ENCODE assay signal across 13 cellular contexts in the genomic region with DNA sequence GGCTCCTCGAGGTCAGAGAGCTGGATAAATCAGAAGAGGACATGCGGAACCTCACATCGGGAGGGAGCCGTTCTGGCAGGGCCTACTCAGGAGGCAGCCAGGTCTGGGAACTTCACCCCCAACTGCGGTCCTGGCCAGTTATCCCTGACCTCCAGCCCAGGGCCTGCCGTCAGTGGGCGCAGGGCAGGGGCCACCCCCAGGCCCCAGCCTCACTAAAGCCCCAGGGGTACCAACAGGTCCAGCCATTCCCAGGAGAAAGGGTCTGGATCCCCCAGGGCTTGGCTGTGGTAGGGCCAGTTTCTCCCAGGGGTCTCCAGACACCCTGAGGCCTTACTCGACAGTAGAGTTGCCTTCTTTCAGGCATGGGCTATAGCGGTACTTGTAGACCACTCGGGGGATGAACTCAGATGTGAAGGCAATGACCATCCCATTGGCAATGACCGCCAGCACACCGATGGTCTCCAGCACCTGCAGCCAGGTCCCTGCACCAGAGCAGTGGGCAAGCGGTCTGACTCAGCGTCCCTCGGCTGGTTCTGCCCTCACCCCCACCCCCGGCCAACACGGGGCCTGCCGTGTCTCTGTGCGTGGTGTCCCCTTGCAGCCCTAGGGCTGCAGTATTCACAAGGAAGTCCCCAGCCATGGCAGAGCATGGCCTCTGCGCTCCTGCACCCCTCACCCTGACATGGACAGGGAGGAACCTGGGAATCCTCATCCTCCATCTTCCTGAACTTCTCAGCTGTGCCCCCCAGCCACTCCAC. TPM values are rescaled to one million over a fixed set of nuclear protein-coding genes. Genes with fewer than 3 reads are reported as not detected.
"Had no signal": no experiment of that assay in that cellular context is flagged by ENCODE, and none has a peak within 500 bp of the region (broad histone marks: within the 10 kb centered on the region; RNA-seq: fewer than 3 reads in every experiment).

No MANE protein-coding gene starts in this region.

- H3K4me3 Mint-ChIP-seq: activated naive CD4-positive, alpha-beta T cell treated with anti-CD3 and anti-CD28 coated beads for 36 hours; neural progenitor cell; stimulated activated naive B cell treated with anti-CD40 and anti-IgM and Interleukin-4, amounts not matched to agents 10 μg/mL and 1 μg/mL and 100 μg/mL, for 72 hours had no signal

- FAIRE-seq: keratinocyte had no signal

- H3K36me3 ChIP-seq: neural progenitor cell, spleen, thoracic aorta had no signal

- H3K27ac ChIP-seq: coronary artery, neural progenitor cell, parathyroid adenoma, spleen, thoracic aorta had no signal

- H3K27ac Mint-ChIP-seq: activated naive CD4-positive, alpha-beta T cell treated with anti-CD3 and anti-CD28 coated beads for 36 hours; stimulated activated naive B cell treated with anti-CD40 and anti-IgM and Interleukin-4, amounts not matched to agents 10 μg/mL and 1 μg/mL and 100 μg/mL, for 72 hours had no signal

- H3K9me3 ChIP-seq: spleen, thoracic aorta had no signal

- H3K9me3 Mint-ChIP-seq: activated naive CD4-positive, alpha-beta T cell treated with anti-CD3 and anti-CD28 coated beads for 36 hours had no signal

- H3K36me3 Mint-ChIP-seq: neural progenitor cell had no signal

- DNase-seq: activated CD4-positive, alpha-beta T cell treated with anti-CD3 and anti-CD28 coated beads, Interleukin-2, amount 50 U/mL, for 48 hours; activated naive CD4-positive, alpha-beta T cell treated with anti-CD3 and anti-CD28 coated beads for 36 hours; foreskin melanocyte; glutamatergic neuron; stimulated activated CD4-positive, alpha-beta T cell treated with anti-CD3 and anti-CD28 coated beads, Interleukin-4, amount 100 ng/mL, for 4 hours; stimulated activated naive B cell treated with anti-CD40 and anti-IgM and Interleukin-4, amounts not matched to agents 10 μg/mL and 1 μg/mL and 100 μg/mL, for 72 hours had no signal

- H3K4me1 ChIP-seq: parathyroid adenoma had no signal

- H3K4me1 Mint-ChIP-seq: neural progenitor cell had no signal

- ATAC-seq: left lobe of liver; stimulated activated naive B cell treated with anti-CD40 and anti-IgM and Interleukin-4, amounts not matched to agents 10 μg/mL and 1 μg/mL and 100 μg/mL, for 72 hours had no signal

- H3K4me3 ChIP-seq: coronary artery, neural progenitor cell, spleen, thoracic aorta had no signal

RNA-seq across cellular contexts. Expression of gene PKP3, which starts 25.4 kb away (rescaled TPM):
- total RNA-seq: activated naive CD4-positive, alpha-beta T cell treated with anti-CD3 and anti-CD28 coated beads for 36 hours had no signal
